ENCODE assay signal across 35 cellular contexts in the genomic region with DNA sequence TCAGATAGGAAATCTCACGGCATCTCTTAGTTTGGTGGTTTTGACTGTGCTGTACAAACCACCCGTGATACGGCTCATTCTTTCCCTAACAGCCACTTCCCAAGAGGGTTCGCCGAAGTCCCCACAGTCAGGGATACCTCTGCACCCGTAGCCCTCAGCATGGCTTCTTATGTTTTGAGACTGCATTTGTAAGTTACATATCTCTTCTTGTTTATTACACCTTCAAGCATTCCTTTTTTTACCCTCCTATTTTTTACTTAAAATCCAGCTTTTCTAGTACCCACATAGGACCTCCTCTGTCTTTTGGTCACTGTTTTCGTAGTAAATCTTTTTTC. TPM values are rescaled to one million over a fixed set of nuclear protein-coding genes. Genes with fewer than 3 reads are reported as not detected.
"Had no signal": no experiment of that assay in that cellular context is flagged by ENCODE, and none has a peak within 500 bp of the region (broad histone marks: within the 10 kb centered on the region; RNA-seq: fewer than 3 reads in every experiment).

No MANE protein-coding gene starts in this region.

- H3K9me3 ChIP-seq: ascending aorta had no signal

- H3K27ac ChIP-seq: ascending aorta, VCaP had no signal

- FAIRE-seq: TTC549 had no signal

- DNase-seq: activated B cell treated with CpG ODN at 0.5 μM for 24 hours; activated CD4-positive, alpha-beta memory T cell treated with anti-CD3 and anti-CD28 coated beads for 36 hours; activated CD4-positive, alpha-beta T cell treated with anti-CD3 and anti-CD28 coated beads for 4 hours; activated CD4-positive, alpha-beta T cell treated with anti-CD3 and anti-CD28 coated beads, Interleukin-2, amount 10 ng/mL, durations not matched to agents 24 days and 14 days; activated CD4-positive, alpha-beta T cell treated with anti-CD3 and anti-CD28 coated beads, Interleukin-2, amount 50 U/mL, for 1 hour; activated CD4-positive, alpha-beta T cell treated with anti-CD3 and anti-CD28 coated beads, Interleukin-2, amount 50 U/mL, for 4 hours; activated CD4-positive, CD25-positive, alpha-beta regulatory T cell treated with anti-CD3 and anti-CD28 coated beads, Interleukin-2, amount 50 U/mL, for 72 hours; activated CD8-positive, alpha-beta memory T cell treated with anti-CD3 and anti-CD28 coated beads, Interleukin-2, amount 50 U/mL, for 4 hours; activated CD8-positive, alpha-beta T cell treated with anti-CD3 and anti-CD28 coated beads for 36 hours; activated effector memory CD4-positive, alpha-beta T cell treated with Interleukin-2 at 50 U/mL for 16 hours; activated gamma-delta T cell; activated naive CD4-positive, alpha-beta T cell treated with anti-CD3 and anti-CD28 coated beads, Interleukin-2, amount 10 ng/mL, durations not matched to agents 7 days and 5 days; activated naive CD4-positive, alpha-beta T cell treated with Interleukin-2 at 50 U/mL for 16 hours; activated naive CD8-positive, alpha-beta T cell treated with anti-CD3 and anti-CD28 coated beads, Interleukin-2, amount 50 U/mL, for 24 hours; activated T-cell treated with anti-CD3 and anti-CD28 coated beads for 4 hours; activated T-cell treated with anti-CD3 and anti-CD28 coated beads, Interleukin-2, amount 50 U/mL, for 24 hours; activated T-cell treated with anti-CD3 and anti-CD28 coated beads, Interleukin-2, amount 50 U/mL, for 48 hours; amygdala; anterior cingulate cortex; T-cell; T-helper 2 cell; T-helper 9 cell had no signal

- H3K4me1 ChIP-seq: ascending aorta had no signal

- H3K27me3 ChIP-seq: ascending aorta had no signal

- ATAC-seq: activated CD8-positive, alpha-beta T cell treated with anti-CD3 and anti-CD28 coated beads for 36 hours; activated naive CD8-positive, alpha-beta T cell treated with anti-CD3 and anti-CD28 coated beads, Interleukin-2, amount 50 U/mL, for 24 hours; T-cell had no signal

- H3K27me3 Mint-ChIP-seq: activated B cell treated with CpG ODN at 0.5 μM for 24 hours; activated CD4-positive, alpha-beta memory T cell treated with anti-CD3 and anti-CD28 coated beads for 36 hours; activated CD4-positive, alpha-beta T cell treated with anti-CD3 and anti-CD28 coated beads, Interleukin-2, amount 10 ng/mL, durations not matched to agents 24 days and 14 days; activated CD8-positive, alpha-beta T cell treated with anti-CD3 and anti-CD28 coated beads for 36 hours; activated naive CD4-positive, alpha-beta T cell treated with anti-CD3 and anti-CD28 coated beads, Interleukin-2, amount 10 ng/mL, durations not matched to agents 7 days and 5 days; activated naive CD4-positive, alpha-beta T cell treated with anti-CD3 and anti-CD28 coated beads, Interleukin-2, amount 50 U/mL, for 24 hours; activated naive CD8-positive, alpha-beta T cell; activated naive CD8-positive, alpha-beta T cell treated with anti-CD3 and anti-CD28 coated beads, Interleukin-2, amount 10 ng/mL, durations not matched to agents 7 days and 5 days; activated naive CD8-positive, alpha-beta T cell treated with anti-CD3 and anti-CD28 coated beads, Interleukin-2, amount 50 U/mL, for 24 hours; activated T-cell treated with anti-CD3 and anti-CD28 coated beads, Interleukin-2, amount 50 U/mL, for 24 hours; brain; T-cell had no signal

- H3K36me3 Mint-ChIP-seq: activated naive CD4-positive, alpha-beta T cell treated with anti-CD3 and anti-CD28 coated beads, Interleukin-2, amount 10 ng/mL, durations not matched to agents 7 days and 5 days; activated naive CD8-positive, alpha-beta T cell treated with anti-CD3 and anti-CD28 coated beads, Interleukin-2, amount 10 ng/mL, durations not matched to agents 7 days and 5 days had no signal

- H3K27ac Mint-ChIP-seq: activated B cell treated with CpG ODN at 0.5 μM for 24 hours; activated CD4-positive, alpha-beta memory T cell treated with anti-CD3 and anti-CD28 coated beads for 36 hours; activated CD4-positive, alpha-beta T cell treated with anti-CD3 and anti-CD28 coated beads, Interleukin-2, amount 10 ng/mL, durations not matched to agents 24 days and 14 days; activated CD8-positive, alpha-beta T cell treated with anti-CD3 and anti-CD28 coated beads for 36 hours; activated naive CD4-positive, alpha-beta T cell treated with anti-CD3 and anti-CD28 coated beads, Interleukin-2, amount 10 ng/mL, durations not matched to agents 7 days and 5 days; activated naive CD4-positive, alpha-beta T cell treated with anti-CD3 and anti-CD28 coated beads, Interleukin-2, amount 50 U/mL, for 24 hours; activated naive CD8-positive, alpha-beta T cell; activated naive CD8-positive, alpha-beta T cell treated with anti-CD3 and anti-CD28 coated beads, Interleukin-2, amount 10 ng/mL, durations not matched to agents 7 days and 5 days; activated naive CD8-positive, alpha-beta T cell treated with anti-CD3 and anti-CD28 coated beads, Interleukin-2, amount 50 U/mL, for 24 hours; activated T-cell treated with anti-CD3 and anti-CD28 coated beads, Interleukin-2, amount 50 U/mL, for 24 hours; activated T-helper 2 cell treated with anti-CD3 and anti-CD28 coated beads, Interferon-gamma antibody, Interleukin-2, Interleukin-4, amounts not matched to agents 10 μg/mL and 5 μg/mL and 100 μg/mL, durations not matched to agents 14 hours and 24 hours and 36 hours; T-cell; T-helper 2 cell treated with Interferon-gamma antibody and Interleukin-4, amounts not matched to agents 5 μg/mL and 100 μg/mL, for 36 hours had no signal

- H3K4me3 Mint-ChIP-seq: activated B cell treated with CpG ODN at 0.5 μM for 24 hours; activated CD4-positive, alpha-beta memory T cell treated with anti-CD3 and anti-CD28 coated beads for 36 hours; activated CD4-positive, alpha-beta T cell treated with anti-CD3 and anti-CD28 coated beads, Interleukin-2, amount 10 ng/mL, durations not matched to agents 24 days and 14 days; activated CD8-positive, alpha-beta T cell treated with anti-CD3 and anti-CD28 coated beads for 36 hours; activated naive CD4-positive, alpha-beta T cell treated with anti-CD3 and anti-CD28 coated beads, Interleukin-2, amount 10 ng/mL, durations not matched to agents 7 days and 5 days; activated naive CD4-positive, alpha-beta T cell treated with anti-CD3 and anti-CD28 coated beads, Interleukin-2, amount 50 U/mL, for 24 hours; activated naive CD8-positive, alpha-beta T cell; activated naive CD8-positive, alpha-beta T cell treated with anti-CD3 and anti-CD28 coated beads, Interleukin-2, amount 10 ng/mL, durations not matched to agents 7 days and 5 days; activated naive CD8-positive, alpha-beta T cell treated with anti-CD3 and anti-CD28 coated beads, Interleukin-2, amount 50 U/mL, for 24 hours; activated T-cell treated with anti-CD3 and anti-CD28 coated beads, Interleukin-2, amount 50 U/mL, for 24 hours; brain; T-cell; T-helper 2 cell treated with Interferon-gamma antibody and Interleukin-4, amounts not matched to agents 5 μg/mL and 100 μg/mL, for 36 hours had no signal

- H3K4me3 ChIP-seq: ascending aorta had no signal

- H3K4me1 Mint-ChIP-seq: activated B cell treated with CpG ODN at 0.5 μM for 24 hours; activated CD4-positive, alpha-beta T cell treated with anti-CD3 and anti-CD28 coated beads, Interleukin-2, amount 10 ng/mL, durations not matched to agents 24 days and 14 days; activated naive CD4-positive, alpha-beta T cell treated with anti-CD3 and anti-CD28 coated beads, Interleukin-2, amount 10 ng/mL, durations not matched to agents 7 days and 5 days; activated naive CD4-positive, alpha-beta T cell treated with anti-CD3 and anti-CD28 coated beads, Interleukin-2, amount 50 U/mL, for 24 hours; activated naive CD8-positive, alpha-beta T cell treated with anti-CD3 and anti-CD28 coated beads, Interleukin-2, amount 10 ng/mL, durations not matched to agents 7 days and 5 days; activated naive CD8-positive, alpha-beta T cell treated with anti-CD3 and anti-CD28 coated beads, Interleukin-2, amount 50 U/mL, for 24 hours; T-cell had no signal

RNA-seq across cellular contexts. Expression of a gene that starts 34.4 kb away (rescaled TPM):
- total RNA-seq: activated B cell treated with CpG ODN at 0.5 μM for 24 hours; activated CD4-positive, alpha-beta memory T cell treated with anti-CD3 and anti-CD28 coated beads for 36 hours; activated CD4-positive, alpha-beta T cell treated with anti-CD3 and anti-CD28 coated beads, Interleukin-2, amount 10 ng/mL, durations not matched to agents 24 days and 14 days; activated CD8-positive, alpha-beta memory T cell treated with anti-CD3 and anti-CD28 coated beads for 36 hours; activated CD8-positive, alpha-beta T cell treated with anti-CD3 and anti-CD28 coated beads for 36 hours; activated naive CD8-positive, alpha-beta T cell treated with anti-CD3 and anti-CD28 coated beads, Interleukin-2, amount 10 ng/mL, durations not matched to agents 7 days and 5 days; activated T-helper 2 cell treated with anti-CD3 and anti-CD28 coated beads, Interferon-gamma antibody, Interleukin-2, Interleukin-4, amounts not matched to agents 10 μg/mL and 5 μg/mL and 100 μg/mL, durations not matched to agents 14 hours and 24 hours and 36 hours; ascending aorta; cerebellum; T-cell; T-helper 1 cell treated with Interleukin-12 subunit alpha and Interleukin-12 subunit beta and Interleukin-4 antibody, amounts not matched to agents 30 ng/mL and 1 ng/mL, for 36 hours had no signal
- polyA plus RNA-seq: adipose tissue had no signal
